ENCODE assay signal across 9 cellular contexts in the genomic region with DNA sequence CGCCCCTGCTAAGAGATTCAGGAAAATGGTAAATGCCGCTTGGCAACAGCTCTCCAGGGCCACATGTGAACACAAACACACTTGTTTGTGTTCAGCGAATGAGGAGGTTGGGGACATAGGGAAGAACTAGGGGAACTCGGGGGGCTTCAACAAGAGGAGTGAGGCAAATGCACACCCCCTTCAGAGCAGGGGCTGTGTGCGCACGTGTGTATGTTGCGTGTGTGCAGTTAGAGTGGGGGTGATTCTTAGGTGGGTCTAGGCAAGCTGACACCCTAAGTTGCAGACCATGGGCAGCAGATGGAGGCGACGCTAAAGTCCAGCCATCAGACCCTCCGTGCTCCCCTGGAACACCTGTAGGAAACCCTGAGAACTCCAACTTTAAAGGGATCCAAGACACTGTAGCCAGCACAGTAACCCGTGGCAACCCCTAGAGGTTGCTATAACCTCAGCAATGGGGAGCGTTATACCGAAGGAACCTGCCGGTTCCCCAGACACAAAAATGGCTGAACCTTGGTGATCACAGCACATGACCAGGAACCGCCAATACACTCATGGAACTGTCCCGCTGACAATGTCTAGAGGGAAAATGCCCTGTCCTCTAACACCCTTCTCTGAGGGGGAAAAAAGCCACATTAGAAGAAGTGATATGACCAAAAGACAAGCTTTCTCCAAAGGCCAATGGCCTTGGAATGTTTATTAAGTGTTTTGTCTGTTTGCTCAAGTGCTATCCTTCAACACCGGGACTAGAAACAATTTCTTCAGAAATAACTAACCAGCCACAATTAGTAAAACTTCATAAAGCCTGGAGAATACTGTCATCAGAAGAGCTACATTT.
DNase-seq lines count a peak whose midpoint lies in the region; ATAC-seq and TF ChIP-seq lines count a peak whose summit lies in the region.
"Had no signal": no experiment of that assay in that cellular context is flagged by ENCODE, and none has a peak within 500 bp of the region (broad histone marks: within the 10 kb centered on the region; RNA-seq: fewer than 3 reads in every experiment).

No MANE protein-coding gene starts in this region.

- CTCF ChIA-PET in RWPE1 (lab: Yijun Ruan, JAX): interaction anchor here (0.6 kb wide), 3 partner anchors 267 to 686 kb away, joined by 3 read pairs; no protein-coding TSS in a partner anchor
- CTCF ChIA-PET in CD4-positive, alpha-beta T cell (lab: Charles Lee): no interaction called here

- ATAC-seq in HG03342 (IDR thresholded peaks at IDR 0.05; ENCODE audit: unreplicated experiment) (peak; percentile 85), esophagus mucosa (peak; percentile 93), mucosa of descending colon (peak; percentile 96)
- no peak for ATAC-seq in CD4-positive, alpha-beta T cell (ENCODE audit: poor library complexity)

- intact Hi-C loops in mucosa of descending colon (cut with DNase I, micrococcal nuclease): loop anchor here in 1 of 2 donors (10.0 kb wide), 1 partner anchor 219 kb away; no protein-coding TSS in a partner anchor
- intact Hi-C loops in CD4-positive, alpha-beta T cell (cut with DNase I, micrococcal nuclease): no loop called here

- H3K4me3 ChIP-seq in mucosa of descending colon: no peak overlapping the region
- no peak overlapping the region for H3K4me3 ChIP-seq in suprapubic skin

- DNase-seq in SHP77 (lab: John Stamatoyannopoulos, UW) (peak; percentile 7 to 32), SHP77 treated with DMSO at 0.1 percent for 48 hours (lab: John Stamatoyannopoulos, UW) (no peak), RWPE1 (ENCODE audit: low spot score) (peak; percentile 51), mucosa of descending colon (peak in 2 of 3 donors; percentile 63 to 73), suprapubic skin (ENCODE audit: low spot score in 2 of 2) (no peak)
- no peak for DNase-seq in CD4-positive, alpha-beta T cell

- H3K27ac ChIP-seq in RWPE1 (no peak overlapping the region), suprapubic skin (no peak overlapping the region)
- H3K27ac ChIP-seq in CD4-positive, alpha-beta T cell (ENCODE audit: low read depth, low read length): no peak overlapping the region

- H3K36me3 ChIP-seq in mucosa of descending colon (ENCODE audit: low read depth): no peaks in the 10 kb centered on the region
- no peaks in the 10 kb centered on the region for H3K36me3 ChIP-seq in suprapubic skin

- no peaks in the 10 kb centered on the region for H3K27me3 Mint-ChIP-seq in CD4-positive, alpha-beta T cell
- H3K27me3 Mint-ChIP-seq: activated naive CD4-positive, alpha-beta T cell treated with anti-CD3 and anti-CD28 coated beads, Interleukin-2, amount 50 U/mL, for 24 hours had no signal

- POLR2A ChIA-PET in RWPE1 (lab: Yijun Ruan, JAX; ENCODE audit: low non-redundant PET): no interaction called here
- POLR2A ChIA-PET in CD4-positive, alpha-beta T cell (lab: Charles Lee): no interaction called here

- H3K9me3 ChIP-seq in mucosa of descending colon (no peaks in the 10 kb centered on the region), suprapubic skin (no peaks in the 10 kb centered on the region)
- peaks cover 25% of the 10 kb centered on the region for H3K9me3 ChIP-seq in CD4-positive, alpha-beta T cell (ENCODE audit: control insufficient read depth, low read length)

- peaks cover 14% of the 10 kb centered on the region for H3K9me3 Mint-ChIP-seq in CD4-positive, alpha-beta T cell

- no peak for TF ChIP-seq POLR2A in suprapubic skin (IDR thresholded peaks at IDR 0.05)

- 62% methylated on average over 16 of the region's 17 CpGs for WGBS in suprapubic skin

- no peak for TF ChIP-seq EP300 in suprapubic skin (IDR thresholded peaks at IDR 0.05)

- no peaks in the 10 kb centered on the region for H3K4me1 Mint-ChIP-seq in CD4-positive, alpha-beta T cell (ENCODE audit: low read depth)
- H3K4me1 Mint-ChIP-seq: activated naive CD4-positive, alpha-beta T cell treated with anti-CD3 and anti-CD28 coated beads, Interleukin-2, amount 50 U/mL, for 24 hours had no signal

- H3K4me3 Mint-ChIP-seq in CD4-positive, alpha-beta T cell: no peak overlapping the region
- H3K4me3 Mint-ChIP-seq: activated naive CD4-positive, alpha-beta T cell treated with anti-CD3 and anti-CD28 coated beads, Interleukin-2, amount 50 U/mL, for 24 hours had no signal

- peaks cover 4% of the 10 kb centered on the region for H3K27me3 ChIP-seq in CD4-positive, alpha-beta T cell (ENCODE audit: control insufficient read depth, insufficient read depth, low read length)
- no peaks in the 10 kb centered on the region for H3K27me3 ChIP-seq in suprapubic skin

- TF ChIP-seq CTCF in RWPE1 (conservative IDR thresholded peaks at IDR 0.05; ENCODE audit: low read depth): no peak
- TF ChIP-seq CTCF in mucosa of descending colon (IDR thresholded peaks at IDR 0.05): peak; percentile 71
- TF ChIP-seq CTCF in CD4-positive, alpha-beta T cell (IDR thresholded peaks at IDR 0.05): no peak
- peak in 1 of 2 donors; percentile 47 for TF ChIP-seq CTCF in suprapubic skin (IDR thresholded peaks at IDR 0.05)

- no peak overlapping the region for H3K27ac Mint-ChIP-seq in CD4-positive, alpha-beta T cell
- H3K27ac Mint-ChIP-seq: activated naive CD4-positive, alpha-beta T cell treated with anti-CD3 and anti-CD28 coated beads, Interleukin-2, amount 50 U/mL, for 24 hours had no signal

- peaks cover 6% of the 10 kb centered on the region for H3K36me3 Mint-ChIP-seq in CD4-positive, alpha-beta T cell (ENCODE audit: low read depth)

- H3K4me1 ChIP-seq in mucosa of descending colon (ENCODE audit: low read depth): no peaks in the 10 kb centered on the region
- H3K4me1 ChIP-seq in suprapubic skin: no peaks in the 10 kb centered on the region

Comparison
In these comparisons a context has a peak if more than half of its experiments do, and no peak if none do; other contexts are left out.
1. DNase-seq: peak in SHP77 (2 of 2), RWPE1 (single experiment) and mucosa of descending colon (2 of 3); none in SHP77 treated with DMSO at 0.1 percent for 48 hours (single experiment), CD4-positive, alpha-beta T cell (0 of 10) and suprapubic skin (0 of 2).